In the genomic region with DNA sequence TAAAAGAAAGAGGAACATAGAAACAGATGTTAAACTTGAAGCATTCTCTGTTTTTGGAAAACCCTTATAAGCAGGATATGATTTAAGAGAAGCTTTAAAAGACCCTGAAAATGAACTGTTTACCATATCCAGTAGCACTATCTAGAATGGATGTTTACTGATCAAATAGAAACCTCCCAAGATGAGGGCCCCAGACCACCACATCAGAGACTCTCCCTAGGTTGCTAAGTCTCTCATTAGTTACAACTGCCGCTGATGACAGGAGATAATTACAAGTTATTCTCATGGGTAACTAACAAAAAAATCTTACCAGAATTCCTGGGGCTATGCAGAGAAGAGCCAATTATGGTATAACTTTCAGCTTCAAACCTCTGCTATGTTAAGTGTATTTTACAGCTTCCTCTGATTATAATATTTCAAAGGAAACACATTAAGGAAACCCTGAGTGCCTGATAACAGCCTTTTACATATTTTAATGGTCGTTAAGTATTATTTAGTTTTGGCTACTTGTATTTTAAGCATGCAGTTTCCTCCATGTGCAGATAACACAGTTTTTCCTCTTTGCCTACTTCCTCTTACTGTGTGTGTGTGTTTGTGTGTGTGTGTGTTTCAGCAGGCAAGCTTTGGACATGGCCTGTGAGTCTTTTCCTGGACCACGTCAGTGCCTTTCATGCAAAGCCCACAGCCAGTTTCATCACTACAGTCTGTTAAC, we compare ENCODE assay signal across 1 cellular context.
TF ChIP-seq lines count a peak whose summit lies in the region.

No MANE protein-coding gene starts in this region.

TF ChIP-seq in SK-N-SH, 30 proteins besides CTCF, POLR2A, EP300 and RAD21 (continued from another document):
- no peak for TF ChIP-seq RFX5 (IDR thresholded peaks at IDR 0.05; ENCODE audit: low read length)
- no peak for TF ChIP-seq CHD2 (IDR thresholded peaks at IDR 0.05; ENCODE audit: low read length, partially characterized antibody)
- no peak for TF ChIP-seq MXI1 (IDR thresholded peaks at IDR 0.05; ENCODE audit: low read depth, low read length)
- no peak for TF ChIP-seq JUND (IDR thresholded peaks at IDR 0.05)
- no peak for TF ChIP-seq SIN3A (IDR thresholded peaks at IDR 0.05; ENCODE audit: borderline replicate concordance, low read depth, low read length)
- TF ChIP-seq, protein P1, sequence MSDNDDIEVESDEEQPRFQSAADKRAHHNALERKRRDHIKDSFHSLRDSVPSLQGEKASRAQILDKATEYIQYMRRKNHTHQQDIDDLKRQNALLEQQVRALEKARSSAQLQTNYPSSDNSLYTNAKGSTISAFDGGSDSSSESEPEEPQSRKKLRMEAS (IDR thresholded peaks at IDR 0.05; ENCODE audit: low read depth): no peak
- TF ChIP-seq, protein P2, sequence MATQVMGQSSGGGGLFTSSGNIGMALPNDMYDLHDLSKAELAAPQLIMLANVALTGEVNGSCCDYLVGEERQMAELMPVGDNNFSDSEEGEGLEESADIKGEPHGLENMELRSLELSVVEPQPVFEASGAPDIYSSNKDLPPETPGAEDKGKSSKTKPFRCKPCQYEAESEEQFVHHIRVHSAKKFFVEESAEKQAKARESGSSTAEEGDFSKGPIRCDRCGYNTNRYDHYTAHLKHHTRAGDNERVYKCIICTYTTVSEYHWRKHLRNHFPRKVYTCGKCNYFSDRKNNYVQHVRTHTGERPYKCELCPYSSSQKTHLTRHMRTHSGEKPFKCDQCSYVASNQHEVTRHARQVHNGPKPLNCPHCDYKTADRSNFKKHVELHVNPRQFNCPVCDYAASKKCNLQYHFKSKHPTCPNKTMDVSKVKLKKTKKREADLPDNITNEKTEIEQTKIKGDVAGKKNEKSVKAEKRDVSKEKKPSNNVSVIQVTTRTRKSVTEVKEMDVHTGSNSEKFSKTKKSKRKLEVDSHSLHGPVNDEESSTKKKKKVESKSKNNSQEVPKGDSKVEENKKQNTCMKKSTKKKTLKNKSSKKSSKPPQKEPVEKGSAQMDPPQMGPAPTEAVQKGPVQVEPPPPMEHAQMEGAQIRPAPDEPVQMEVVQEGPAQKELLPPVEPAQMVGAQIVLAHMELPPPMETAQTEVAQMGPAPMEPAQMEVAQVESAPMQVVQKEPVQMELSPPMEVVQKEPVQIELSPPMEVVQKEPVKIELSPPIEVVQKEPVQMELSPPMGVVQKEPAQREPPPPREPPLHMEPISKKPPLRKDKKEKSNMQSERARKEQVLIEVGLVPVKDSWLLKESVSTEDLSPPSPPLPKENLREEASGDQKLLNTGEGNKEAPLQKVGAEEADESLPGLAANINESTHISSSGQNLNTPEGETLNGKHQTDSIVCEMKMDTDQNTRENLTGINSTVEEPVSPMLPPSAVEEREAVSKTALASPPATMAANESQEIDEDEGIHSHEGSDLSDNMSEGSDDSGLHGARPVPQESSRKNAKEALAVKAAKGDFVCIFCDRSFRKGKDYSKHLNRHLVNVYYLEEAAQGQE (IDR thresholded peaks at IDR 0.05; ENCODE audit: low read depth, low read length): no peak
- TF ChIP-seq RXRA (IDR thresholded peaks at IDR 0.05; ENCODE audit: borderline replicate concordance, low read depth): no peak
- TF ChIP-seq YY1 (IDR thresholded peaks at IDR 0.05; ENCODE audit: low read depth): no peak
- no peak for TF ChIP-seq ELF1 (IDR thresholded peaks at IDR 0.05)
- no peak for TF ChIP-seq FOXM1 (IDR thresholded peaks at IDR 0.05; ENCODE audit: low read depth)
- TF ChIP-seq, protein P3, sequence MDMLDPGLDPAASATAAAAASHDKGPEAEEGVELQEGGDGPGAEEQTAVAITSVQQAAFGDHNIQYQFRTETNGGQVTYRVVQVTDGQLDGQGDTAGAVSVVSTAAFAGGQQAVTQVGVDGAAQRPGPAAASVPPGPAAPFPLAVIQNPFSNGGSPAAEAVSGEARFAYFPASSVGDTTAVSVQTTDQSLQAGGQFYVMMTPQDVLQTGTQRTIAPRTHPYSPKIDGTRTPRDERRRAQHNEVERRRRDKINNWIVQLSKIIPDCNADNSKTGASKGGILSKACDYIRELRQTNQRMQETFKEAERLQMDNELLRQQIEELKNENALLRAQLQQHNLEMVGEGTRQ (IDR thresholded peaks at IDR 0.05; ENCODE audit: borderline replicate concordance, low read depth, low read length): no peak
- no peak for TF ChIP-seq POLR2AphosphoS5 (IDR thresholded peaks at IDR 0.05; ENCODE audit: low read depth, low read length)
- TF ChIP-seq, protein P4, sequence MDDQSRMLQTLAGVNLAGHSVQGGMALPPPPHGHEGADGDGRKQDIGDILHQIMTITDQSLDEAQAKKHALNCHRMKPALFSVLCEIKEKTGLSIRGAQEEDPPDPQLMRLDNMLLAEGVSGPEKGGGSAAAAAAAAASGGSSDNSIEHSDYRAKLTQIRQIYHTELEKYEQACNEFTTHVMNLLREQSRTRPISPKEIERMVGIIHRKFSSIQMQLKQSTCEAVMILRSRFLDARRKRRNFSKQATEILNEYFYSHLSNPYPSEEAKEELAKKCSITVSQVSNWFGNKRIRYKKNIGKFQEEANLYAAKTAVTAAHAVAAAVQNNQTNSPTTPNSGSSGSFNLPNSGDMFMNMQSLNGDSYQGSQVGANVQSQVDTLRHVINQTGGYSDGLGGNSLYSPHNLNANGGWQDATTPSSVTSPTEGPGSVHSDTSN (IDR thresholded peaks at IDR 0.05): no peak
- no peak for TF ChIP-seq RCOR1 (IDR thresholded peaks at IDR 0.05; ENCODE audit: low read length)
- TF ChIP-seq MEF2A (IDR thresholded peaks at IDR 0.05; ENCODE audit: borderline replicate concordance, low read depth): no peak
- TF ChIP-seq SMC3 (IDR thresholded peaks at IDR 0.05; ENCODE audit: low read depth, low read length): no peak
